ENCODE assay signal across 10 cellular contexts in genomic region chr1:62318320-62318755, GRCh38. TPM values are rescaled to one million over a fixed set of nuclear protein-coding genes. Genes with fewer than 3 reads are reported as not detected.
A peak's percentile ranks its signal among the peaks of the same experiment; 100 is the strongest.
DNase-seq lines count a peak whose midpoint lies in the region; ATAC-seq, FAIRE-seq and TF ChIP-seq lines count a peak whose summit lies in the region.
"Had no signal": no experiment of that assay in that cellular context is flagged by ENCODE, and none has a peak within 500 bp of the region (broad histone marks: within the 10 kb centered on the region; RNA-seq: fewer than 3 reads in every experiment).

No MANE protein-coding gene starts in this region.

- ATAC-seq in right lobe of liver (peak; percentile 36 to 72 (median 65)), HG03460 (IDR thresholded peaks at IDR 0.05; ENCODE audit: unreplicated experiment) (no peak), GM18868 (IDR thresholded peaks at IDR 0.05; ENCODE audit: unreplicated experiment) (no peak)

- 0% methylated on average over 4 of the region's 27 CpGs for WGBS in right lobe of liver (ENCODE audit: insufficient coverage, low coverage, low lambda C conversion rate, missing lambda C conversion rate)

- H3K27ac ChIP-seq in right lobe of liver: peak overlapping the region in 1 of 3 donors; percentile 72
- H3K27ac ChIP-seq: BLaER1 treated with 17β-estradiol and CSF1 and Interleukin-3, amounts not matched to agents 10 nM and 100 nM had no signal

- TF ChIP-seq CTCF in bronchial epithelial cell (IDR thresholded peaks at IDR 0.05; ENCODE audit: insufficient read depth, low read length, severe bottlenecking): no peak
- no peak for TF ChIP-seq CTCF in right lobe of liver (IDR thresholded peaks at IDR 0.05)

- H3K4me3 ChIP-seq in H7 (ENCODE audit: insufficient read depth, low read depth, low read length) (peak overlapping the region; percentile 79), bronchial epithelial cell (ENCODE audit: low read depth, low read length) (peak overlapping the region; percentile 35), right lobe of liver (peak overlapping the region in 2 of 3 donors; percentile 57 to 65), skeletal muscle cell (ENCODE audit: low read depth, low read length) (peak overlapping the region; percentile 42)

- intact Hi-C loops in right lobe of liver (cut with DNase I): no loop called here

- DNase-seq in H7: no peak
- no peak for DNase-seq in bronchial epithelial cell (ENCODE audit: low read depth)
- DNase-seq in right lobe of liver: peak in 2 of 3 donors; percentile 70 to 85
- no peak for DNase-seq in skeletal muscle cell (ENCODE audit: low read depth)
- no peak for DNase-seq in NCI-H82 (lab: John Stamatoyannopoulos, UW)
- DNase-seq in stimulated activated CD8-positive, alpha-beta memory T cell treated with anti-CD3 and anti-CD28 coated beads, Interleukin-4, amount 100 ng/mL, for 48 hours: no peak
- DNase-seq: KBM-7 had no signal

- H3K27me3 ChIP-seq in H7 (ENCODE audit: control insufficient read depth, insufficient read depth, low read length) (peaks cover 56% of the 10 kb centered on the region), bronchial epithelial cell (ENCODE audit: control insufficient read depth, insufficient read depth, low read length) (peaks cover 7% of the 10 kb centered on the region), right lobe of liver (no peaks in the 10 kb centered on the region)

- TF ChIP-seq POLR2A in right lobe of liver (IDR thresholded peaks at IDR 0.05): no peak

- H3K4me1 ChIP-seq in right lobe of liver: no peaks in the 10 kb centered on the region

- H3K9me3 ChIP-seq in right lobe of liver: no peaks in the 10 kb centered on the region

- no peak for FAIRE-seq in bronchial epithelial cell (lab: Jason Lieb, UNC)

- H3K36me3 ChIP-seq in H7 (replicated peaks; ENCODE audit: control insufficient read depth, insufficient read depth, low read length) (no peaks in the 10 kb centered on the region), bronchial epithelial cell (ENCODE audit: control insufficient read depth, insufficient read depth, low read length) (no peaks in the 10 kb centered on the region), right lobe of liver (no peaks in the 10 kb centered on the region)
- H3K36me3 ChIP-seq: BLaER1 treated with 17β-estradiol and CSF1 and Interleukin-3, amounts not matched to agents 10 nM and 100 nM had no signal

RNA-seq across cellular contexts. Expression of gene KANK4, which starts 0.9 kb away (rescaled TPM):
- 0.33 and 0.80 TPM in 2 replicates for total RNA-seq in H7 (2014; rRNA removed; shearing (Covaris generic))
- total RNA-seq in bronchial epithelial cell: 0.13 and 0.26 TPM in 2 replicates
- total RNA-seq in right lobe of liver: 1 to 10 TPM in 4 of 6 experiments, under 1 TPM in 2; 0.18 to 6.7 (median 1.3) TPM

Comparison
In these comparisons a context has a peak if more than half of its experiments do, and no peak if none do; other contexts are left out.
1. DNase-seq: peak in right lobe of liver (2 of 3); none in H7 (single experiment), bronchial epithelial cell (single experiment), skeletal muscle cell (single experiment), NCI-H82 (single experiment) and stimulated activated CD8-positive, alpha-beta memory T cell treated with anti-CD3 and anti-CD28 coated beads, Interleukin-4, amount 100 ng/mL, for 48 hours (single experiment).
2. ATAC-seq: peak in right lobe of liver (4 of 4); none in HG03460 (single experiment) and GM18868 (single experiment).
3. Peak in every context shown above with its lines, with median percentiles within 50 percentile points of each other: H3K4me3 ChIP-seq.